ENCODE assay signal across 8 cellular contexts in the genomic region with DNA sequence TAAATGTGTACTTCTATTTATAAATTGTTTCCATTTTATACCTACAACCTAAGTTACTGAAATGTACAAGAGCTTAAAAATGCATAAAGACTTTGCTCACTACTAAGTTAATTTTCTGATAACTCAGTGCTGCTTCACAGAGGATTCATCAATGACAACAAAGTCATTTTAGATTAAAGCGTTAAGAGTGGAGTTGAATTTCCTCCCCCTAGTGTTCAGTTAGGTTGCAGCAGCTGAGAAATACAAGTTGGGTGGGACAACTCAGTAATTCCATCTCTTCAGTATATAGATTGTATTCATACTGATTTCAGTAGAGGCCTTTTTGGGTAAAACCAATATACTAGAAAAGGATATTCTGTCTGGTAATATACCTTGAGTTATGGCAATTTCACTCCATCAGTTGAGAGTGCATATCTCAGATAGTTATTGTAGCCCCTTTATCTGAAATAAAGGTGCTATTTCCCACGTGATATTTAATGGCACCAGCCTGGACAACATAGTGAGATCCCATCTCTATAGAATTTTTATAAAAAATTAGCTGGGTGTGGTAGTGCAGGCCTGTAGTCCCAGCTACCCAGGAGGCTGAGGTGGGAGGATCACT. TPM values are rescaled to one million over a fixed set of nuclear protein-coding genes. Genes with fewer than 3 reads are reported as not detected.
DNase-seq lines count a peak whose midpoint lies in the region; ATAC-seq and TF ChIP-seq lines count a peak whose summit lies in the region.

No MANE protein-coding gene starts in this region.

- H3K27ac ChIP-seq in OCI-LY1 (ENCODE audit: low read depth, low read length, poor library complexity, severe bottlenecking) = no peak overlapping the region
- no peak overlapping the region for H3K27ac ChIP-seq in naive thymus-derived CD4-positive, alpha-beta T cell (ENCODE audit: low read depth, low read length)

- DNase-seq in SKM-1 treated with dmso at 0.1 percent for 144 hours (lab: John Stamatoyannopoulos, UW; ENCODE audit: unreplicated experiment) (peak; percentile 38), SKM-1 (lab: John Stamatoyannopoulos, UW; ENCODE audit: unreplicated experiment) (no peak), HEK293T (ENCODE audit: extremely low spot score) (peak; percentile 26), dedifferentiated amniotic fluid mesenchymal stem cell (ENCODE audit: extremely low spot score) (peak; percentile 47), NCI-H128 (lab: John Stamatoyannopoulos, UW; ENCODE audit: unreplicated experiment) (no peak)
- DNase-seq in naive thymus-derived CD4-positive, alpha-beta T cell = peak in 7 of 9 donors; percentile 24 to 63 (median 48)

- no peak overlapping the region for H2AFZ ChIP-seq in OCI-LY1 (ENCODE audit: low read length)

- no peak overlapping the region for H3K4me3 Mint-ChIP-seq in naive thymus-derived CD4-positive, alpha-beta T cell

- peak; percentile 96 for TF ChIP-seq CTCF in OCI-LY1 (IDR thresholded peaks at IDR 0.05; ENCODE audit: low read length)

- no peaks in the 10 kb centered on the region for H3K4me1 ChIP-seq in OCI-LY1 (ENCODE audit: insufficient read depth, low read length, severe bottlenecking)
- no peaks in the 10 kb centered on the region for H3K4me1 ChIP-seq in naive thymus-derived CD4-positive, alpha-beta T cell (ENCODE audit: control insufficient read depth in 2 of 2, insufficient read depth in 2 of 2, low read length in 2 of 2)

- H3K27me3 Mint-ChIP-seq in naive thymus-derived CD4-positive, alpha-beta T cell = peaks cover 0 to 2% (median 0%) of the 10 kb centered on the region in 5 donors

- CTCF ChIA-PET in HEK293T (lab: Yijun Ruan, JAX) = no interaction called here
- CTCF ChIA-PET in naive thymus-derived CD4-positive, alpha-beta T cell (lab: Charles Lee) = interaction anchor here (0.6 to 0.9 kb wide), 3 partner anchors 37 to 624 kb away, joined by 4 to 8 read pairs (median 5); no protein-coding TSS in a partner anchor

- no peak overlapping the region for H3K27ac Mint-ChIP-seq in naive thymus-derived CD4-positive, alpha-beta T cell

- no peak overlapping the region for H3K9ac ChIP-seq in OCI-LY1 (ENCODE audit: low read length)

- no peaks in the 10 kb centered on the region for H3K36me3 ChIP-seq in OCI-LY1 (ENCODE audit: insufficient read depth, low read length)
- H3K36me3 ChIP-seq in naive thymus-derived CD4-positive, alpha-beta T cell (ENCODE audit: control insufficient read depth in 2 of 3, insufficient read depth in 3 of 3, low read length in 3 of 3) = no peaks in the 10 kb centered on the region

- intact Hi-C loops in naive thymus-derived CD4-positive, alpha-beta T cell (cut with micrococcal nuclease) = loop anchor here (1.0 to 10.0 kb wide), 3 partner anchors 37 to 348 kb away; no protein-coding TSS in a partner anchor

- H3K4me2 ChIP-seq in OCI-LY1 (ENCODE audit: low read length) = no peak overlapping the region

- peak; percentile 82 for ATAC-seq in naive thymus-derived CD4-positive, alpha-beta T cell
- no peak for ATAC-seq in HG02759 (IDR thresholded peaks at IDR 0.05; ENCODE audit: unreplicated experiment)

- H3K4me1 Mint-ChIP-seq in naive thymus-derived CD4-positive, alpha-beta T cell = peaks cover 0 to 8% (median 0%) of the 10 kb centered on the region in 7 donors

- peaks cover 0 to 19% (median 8%) of the 10 kb centered on the region in 5 donors for H3K36me3 Mint-ChIP-seq in naive thymus-derived CD4-positive, alpha-beta T cell

- no peaks in the 10 kb centered on the region for H4K20me1 ChIP-seq in OCI-LY1 (ENCODE audit: insufficient read depth, low read length)

- no peaks in the 10 kb centered on the region for H3K9me2 ChIP-seq in OCI-LY1 (ENCODE audit: low read depth, low read length)

- no peaks in the 10 kb centered on the region for H3K9me3 ChIP-seq in OCI-LY1 (ENCODE audit: low read length)
- H3K9me3 ChIP-seq in naive thymus-derived CD4-positive, alpha-beta T cell (ENCODE audit: control insufficient read depth in 2 of 3, low read length in 3 of 3) = no peaks in the 10 kb centered on the region

- H3F3A ChIP-seq in OCI-LY1 (ENCODE audit: insufficient read depth, low read length) = no peaks in the 10 kb centered on the region

- H3K9me3 Mint-ChIP-seq in naive thymus-derived CD4-positive, alpha-beta T cell = no peaks in the 10 kb centered on the region

- H3K4me3 ChIP-seq in OCI-LY1 (ENCODE audit: low read depth, low read length, poor library complexity, severe bottlenecking) = no peak overlapping the region
- no peak overlapping the region for H3K4me3 ChIP-seq in naive thymus-derived CD4-positive, alpha-beta T cell (ENCODE audit: low read length)

- H3K27me3 ChIP-seq in OCI-LY1 (ENCODE audit: insufficient read depth, low read length) = no peaks in the 10 kb centered on the region
- H3K27me3 ChIP-seq in naive thymus-derived CD4-positive, alpha-beta T cell (ENCODE audit: control insufficient read depth in 2 of 2, insufficient read depth in 2 of 2, low read length in 2 of 2) = no peaks in the 10 kb centered on the region

- POLR2A ChIA-PET in HEK293T (lab: Yijun Ruan, JAX) = interaction anchor here (1.0 kb wide), 1 partner anchor 20 kb away, joined by 3 read pairs; no protein-coding TSS in a partner anchor
- POLR2A ChIA-PET in naive thymus-derived CD4-positive, alpha-beta T cell (lab: Charles Lee) = no interaction called here

- no peaks in the 10 kb centered on the region for H3K79me2 ChIP-seq in OCI-LY1 (ENCODE audit: insufficient read depth, low read length)

TF ChIP-seq in HEK293T, 16 proteins besides CTCF, POLR2A, EP300 and RAD21:
- TF ChIP-seq LEF1 (IDR thresholded peaks at IDR 0.05; ENCODE audit: borderline replicate concordance) (no peak), ELF4 (IDR thresholded peaks at IDR 0.05) (no peak), SUZ12 (IDR thresholded peaks at IDR 0.05) (no peak), NFRKB (IDR thresholded peaks at IDR 0.05) (no peak), HDGF (IDR thresholded peaks at IDR 0.05; ENCODE audit: borderline replicate concordance) (no peak), TARDBP (IDR thresholded peaks at IDR 0.05) (no peak), CTBP1 (IDR thresholded peaks at IDR 0.05; ENCODE audit: borderline replicate concordance) (no peak), SP1 (IDR thresholded peaks at IDR 0.05) (no peak), FOXK2 (IDR thresholded peaks at IDR 0.05) (no peak), ZNF384 (IDR thresholded peaks at IDR 0.05) (no peak), FOXM1 (IDR thresholded peaks at IDR 0.05; ENCODE audit: borderline replicate concordance) (no peak), BHLHE40 (IDR thresholded peaks at IDR 0.05; ENCODE audit: borderline replicate concordance) (no peak), FOXA1 (IDR thresholded peaks at IDR 0.05) (no peak), L3MBTL2 (conservative IDR thresholded peaks at IDR 0.05) (no peak), ARNT (IDR thresholded peaks at IDR 0.05) (no peak)
- TF ChIP-seq, protein P1, sequence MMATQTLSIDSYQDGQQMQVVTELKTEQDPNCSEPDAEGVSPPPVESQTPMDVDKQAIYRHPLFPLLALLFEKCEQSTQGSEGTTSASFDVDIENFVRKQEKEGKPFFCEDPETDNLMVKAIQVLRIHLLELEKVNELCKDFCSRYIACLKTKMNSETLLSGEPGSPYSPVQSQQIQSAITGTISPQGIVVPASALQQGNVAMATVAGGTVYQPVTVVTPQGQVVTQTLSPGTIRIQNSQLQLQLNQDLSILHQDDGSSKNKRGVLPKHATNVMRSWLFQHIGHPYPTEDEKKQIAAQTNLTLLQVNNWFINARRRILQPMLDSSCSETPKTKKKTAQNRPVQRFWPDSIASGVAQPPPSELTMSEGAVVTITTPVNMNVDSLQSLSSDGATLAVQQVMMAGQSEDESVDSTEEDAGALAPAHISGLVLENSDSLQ (IDR thresholded peaks at IDR 0.05) = no peak
TF ChIP-seq in HEK293T: peak in this region for 0.

RNA-seq across cellular contexts. Expression of a gene that starts 6.9 kb away (rescaled TPM):
- 1,000 to 10,000 TPM; 1,070 to 2,246 (median 1,860) TPM for total RNA-seq in naive thymus-derived CD4-positive, alpha-beta T cell
- 1,000 to 10,000 TPM; 2,099 to 2,760 TPM for polyA plus RNA-seq in naive thymus-derived CD4-positive, alpha-beta T cell

RNA-seq across cellular contexts. Expression of a gene that starts 17.0 kb away (rescaled TPM):
- 10 to 100 TPM in 1 of 5 experiments, 1 to 10 TPM in 4; 4.2 to 10.9 (median 6.8) TPM for total RNA-seq in naive thymus-derived CD4-positive, alpha-beta T cell
- 1 to 10 TPM; 1.5 to 2.5 TPM for polyA plus RNA-seq in naive thymus-derived CD4-positive, alpha-beta T cell

Comparison
In these comparisons a context has a peak if more than half of its experiments do, and no peak if none do; other contexts are left out.
1. DNase-seq: peak in SKM-1 treated with dmso at 0.1 percent for 144 hours (single experiment), HEK293T (single experiment), dedifferentiated amniotic fluid mesenchymal stem cell (single experiment) and naive thymus-derived CD4-positive, alpha-beta T cell (7 of 9); none in SKM-1 (single experiment) and NCI-H128 (single experiment).